ENCODE assay signal across 12 cellular contexts in genomic region chr17:71023631-71024030, GRCh38.
DNase-seq lines count a peak whose midpoint lies in the region; ATAC-seq and TF ChIP-seq lines count a peak whose summit lies in the region.
"Had no signal": no experiment of that assay in that cellular context is flagged by ENCODE, and none has a peak within 500 bp of the region (broad histone marks: within the 10 kb centered on the region; RNA-seq: fewer than 3 reads in every experiment).

No MANE protein-coding gene starts in this region.

- no peaks in the 10 kb centered on the region for H3K36me3 ChIP-seq in OCI-LY3 (replicated peaks; ENCODE audit: low read depth, low read length)
- H3K36me3 ChIP-seq: gastrocnemius medialis had no signal

- H3K4me1 ChIP-seq in OCI-LY3 (ENCODE audit: low read length): peaks cover 8% of the 10 kb centered on the region
- H3K4me1 ChIP-seq: gastrocnemius medialis had no signal

- H3K27ac Mint-ChIP-seq in activated naive CD4-positive, alpha-beta T cell treated with anti-CD3 and anti-CD28 coated beads, Interleukin-2, amount 50 U/mL, for 72 hours: no peak overlapping the region
- H3K27ac Mint-ChIP-seq: CD4-positive, alpha-beta memory T cell had no signal

- H4K20me1 ChIP-seq in OCI-LY3 (ENCODE audit: insufficient read depth, low read length): no peaks in the 10 kb centered on the region

- no peaks in the 10 kb centered on the region for H3K79me2 ChIP-seq in OCI-LY3 (ENCODE audit: low read length)

- H3K9me3 Mint-ChIP-seq in activated naive CD4-positive, alpha-beta T cell treated with anti-CD3 and anti-CD28 coated beads, Interleukin-2, amount 50 U/mL, for 72 hours: no peaks in the 10 kb centered on the region

- ATAC-seq in activated naive CD4-positive, alpha-beta T cell treated with anti-CD3 and anti-CD28 coated beads, Interleukin-2, amount 50 U/mL, for 72 hours: no peak
- ATAC-seq: gastrocnemius medialis had no signal

- H3K36me3 Mint-ChIP-seq in activated naive CD4-positive, alpha-beta T cell treated with anti-CD3 and anti-CD28 coated beads, Interleukin-2, amount 50 U/mL, for 72 hours: no peaks in the 10 kb centered on the region
- H3K36me3 Mint-ChIP-seq: CD4-positive, alpha-beta memory T cell had no signal

- peak overlapping the region; percentile 22 for H3K4me2 ChIP-seq in OCI-LY3 (ENCODE audit: low read length)

- no peak for TF ChIP-seq CTCF in OCI-LY3 (IDR thresholded peaks at IDR 0.05; ENCODE audit: low read depth, low read length)

- no peak overlapping the region for H3K9ac ChIP-seq in OCI-LY3 (ENCODE audit: low read length)

- no peaks in the 10 kb centered on the region for H3K27me3 ChIP-seq in OCI-LY3 (ENCODE audit: low read depth, low read length)
- H3K27me3 ChIP-seq: gastrocnemius medialis had no signal

- H3K4me3 ChIP-seq in OCI-LY3 (ENCODE audit: low read length): no peak overlapping the region
- H3K4me3 ChIP-seq: gastrocnemius medialis had no signal

- H2AFZ ChIP-seq in OCI-LY3 (ENCODE audit: low read depth, low read length): no peak overlapping the region; the same call in 1 of the 2 replicates

- H3K9me3 ChIP-seq in OCI-LY3 (ENCODE audit: insufficient read depth, low read length): no peaks in the 10 kb centered on the region
- H3K9me3 ChIP-seq: gastrocnemius medialis had no signal

- DNase-seq in DMS 273 (lab: John Stamatoyannopoulos, UW; ENCODE audit: unreplicated experiment) (peak; percentile 72), NCI-H1105 (lab: John Stamatoyannopoulos, UW) (peak; percentile 18), left kidney (ENCODE audit: low read depth, low spot score) (peak; percentile 93), UCSD-AML1 (lab: John Stamatoyannopoulos, UW; ENCODE audit: unreplicated experiment) (no peak), activated T-cell treated with anti-CD3 and anti-CD28 coated beads for 4 hours (no peak), GF-D8 (lab: John Stamatoyannopoulos, UW) (no peak)
- no peak for DNase-seq in activated naive CD4-positive, alpha-beta T cell treated with anti-CD3 and anti-CD28 coated beads, Interleukin-2, amount 50 U/mL, for 72 hours (ENCODE audit: low spot score in 2 of 2)
- DNase-seq: activated CD4-positive, alpha-beta T cell treated with anti-CD3 and anti-CD28 coated beads for 4 hours; CD4-positive, alpha-beta memory T cell; gastrocnemius medialis; stimulated activated CD4-positive, alpha-beta T cell treated with anti-CD3 and anti-CD28 coated beads, Interleukin-4, amount 100 ng/mL, for 1 hour had no signal

- H3K27ac ChIP-seq in OCI-LY3 (ENCODE audit: low read length): no peak overlapping the region
- H3K27ac ChIP-seq: gastrocnemius medialis had no signal

Comparison
In these comparisons a context has a peak if more than half of its experiments do, and no peak if none do; other contexts are left out.
1. DNase-seq: peak in DMS 273 (single experiment), NCI-H1105 (single experiment) and left kidney (single experiment); none in UCSD-AML1 (single experiment), activated naive CD4-positive, alpha-beta T cell treated with anti-CD3 and anti-CD28 coated beads, Interleukin-2, amount 50 U/mL, for 72 hours (0 of 2), activated T-cell treated with anti-CD3 and anti-CD28 coated beads for 4 hours (single experiment) and GF-D8 (single experiment).